ENCODE assay signal across 8 cellular contexts in genomic region chr15:85312486-85312885, GRCh38.
A peak's percentile ranks its signal among the peaks of the same experiment; 100 is the strongest.
DNase-seq lines count a peak whose midpoint lies in the region; ATAC-seq and TF ChIP-seq lines count a peak whose summit lies in the region.

No MANE protein-coding gene starts in this region.

- peak overlapping the region; percentile 33 for H3K4me3 ChIP-seq in CD4-positive, CD25-positive, alpha-beta regulatory T cell (ENCODE audit: low read depth, low read length)
- H3K4me3 ChIP-seq in thyroid gland (replicated peaks in 1 of 3) = no peak overlapping the region
- no peak overlapping the region for H3K4me3 ChIP-seq in foreskin fibroblast (ENCODE audit: low read depth in 1 of 2, low read length in 2 of 2)

- no peaks in the 10 kb centered on the region for H3K36me3 Mint-ChIP-seq in CD4-positive, CD25-positive, alpha-beta regulatory T cell

- peak; percentile 47 to 64 for ATAC-seq in CD4-positive, CD25-positive, alpha-beta regulatory T cell (ENCODE audit: low read depth in 2 of 2)
- ATAC-seq in GM19351 (IDR thresholded peaks at IDR 0.05; ENCODE audit: unreplicated experiment) = peak; percentile 97
- ATAC-seq in HG03135 (IDR thresholded peaks at IDR 0.05; ENCODE audit: unreplicated experiment) = peak; percentile 93

- WGBS in thyroid gland, 2 donors = 68 to 70% methylated on average over 5 of the region's 5 CpGs

- no peaks in the 10 kb centered on the region for H3K27me3 Mint-ChIP-seq in CD4-positive, CD25-positive, alpha-beta regulatory T cell

- H3K9me3 Mint-ChIP-seq in CD4-positive, CD25-positive, alpha-beta regulatory T cell = peaks cover 0 to 4% (median 0%) of the 10 kb centered on the region in 7 donors

- DNase-seq in CD4-positive, CD25-positive, alpha-beta regulatory T cell = peak in 1 of 3 donors; percentile 30
- peak; percentile 19 for DNase-seq in dermis blood vessel endothelial cell
- no peak for DNase-seq in SIG-M5 (lab: John Stamatoyannopoulos, UW)
- no peak for DNase-seq in thyroid gland
- DNase-seq in NCI-H69 (lab: John Stamatoyannopoulos, UW) = no peak
- DNase-seq in foreskin fibroblast = no peak

- intact Hi-C loops in thyroid gland (cut with DNase I) = no loop called here

- peaks cover 38 to 55% (median 47%) of the 10 kb centered on the region in 4 donors for H3K4me1 Mint-ChIP-seq in CD4-positive, CD25-positive, alpha-beta regulatory T cell

- TF ChIP-seq POLR2A in thyroid gland (IDR thresholded peaks at IDR 0.05) = no peak

- TF ChIP-seq CTCF in thyroid gland (IDR thresholded peaks at IDR 0.05) (no peak), foreskin fibroblast (IDR thresholded peaks at IDR 0.05; ENCODE audit: low read depth, low read length) (no peak)

- H3K27me3 ChIP-seq in CD4-positive, CD25-positive, alpha-beta regulatory T cell (ENCODE audit: control insufficient read depth, insufficient read depth, low read length) = no peaks in the 10 kb centered on the region
- no peaks in the 10 kb centered on the region for H3K27me3 ChIP-seq in thyroid gland

- no peaks in the 10 kb centered on the region for H3K36me3 ChIP-seq in CD4-positive, CD25-positive, alpha-beta regulatory T cell (ENCODE audit: control insufficient read depth, insufficient read depth, low read length)
- H3K36me3 ChIP-seq in thyroid gland = no peaks in the 10 kb centered on the region

- no peaks in the 10 kb centered on the region for H3K9me3 ChIP-seq in CD4-positive, CD25-positive, alpha-beta regulatory T cell (ENCODE audit: control insufficient read depth in 2 of 2, low read length in 2 of 2)
- H3K9me3 ChIP-seq in thyroid gland = no peaks in the 10 kb centered on the region

- H3K27ac Mint-ChIP-seq in CD4-positive, CD25-positive, alpha-beta regulatory T cell = peak overlapping the region; percentile 13 to 70 (median 28)

- peak overlapping the region in 2 of 4 donors; percentile 22 to 39 for H3K4me3 Mint-ChIP-seq in CD4-positive, CD25-positive, alpha-beta regulatory T cell

- H3K27ac ChIP-seq in CD4-positive, CD25-positive, alpha-beta regulatory T cell (ENCODE audit: insufficient read depth, low read length, poor library complexity, severe bottlenecking) = no peak overlapping the region
- H3K27ac ChIP-seq in thyroid gland = peak overlapping the region in 1 of 3 donors; percentile 14

- H3K4me1 ChIP-seq in CD4-positive, CD25-positive, alpha-beta regulatory T cell (ENCODE audit: control insufficient read depth, insufficient read depth, low read length, poor library complexity, severe bottlenecking) = peaks cover 36% of the 10 kb centered on the region
- H3K4me1 ChIP-seq in thyroid gland = peaks cover 12 to 36% of the 10 kb centered on the region in 2 donors
